ENCODE assay signal across 8 cellular contexts in genomic region chr15:84982301-84982920, GRCh38. TPM values are rescaled to one million over a fixed set of nuclear protein-coding genes. Genes with fewer than 3 reads are reported as not detected.
A peak's percentile ranks its signal among the peaks of the same experiment; 100 is the strongest.
DNase-seq lines count a peak whose midpoint lies in the region; ATAC-seq, FAIRE-seq and TF ChIP-seq lines count a peak whose summit lies in the region.

No MANE protein-coding gene starts in this region.

- ATAC-seq in lung (ENCODE audit: insufficient read depth, low FRiP score) (no peak), HG03095 (IDR thresholded peaks at IDR 0.05; ENCODE audit: unreplicated experiment) (no peak)

- FAIRE-seq in frontal cortex (lab: Jason Lieb, UNC): no peak

- POLR2A ChIA-PET in AG04450 (lab: Yijun Ruan, JAX): interaction anchor here (1.0 kb wide), 1 partner anchor 39 kb away, joined by 3 read pairs; no protein-coding TSS in a partner anchor

- H3K27ac ChIP-seq in AG04450 (ENCODE audit: low read depth, low read length): peak overlapping the region; percentile 11
- H3K27ac ChIP-seq in cingulate gyrus (ENCODE audit: low read depth, low read length): peak overlapping the region; percentile 70
- H3K27ac ChIP-seq in lung (ENCODE audit: low read depth in 1 of 2, low read length in 1 of 2): peak overlapping the region; percentile 92 to 96

- H3K4me3 ChIP-seq in AG04450 (ENCODE audit: low read depth, low read length): peak overlapping the region; percentile 71
- H3K4me3 ChIP-seq in lung: peak overlapping the region; percentile 85

- CTCF ChIA-PET in AG04450 (lab: Charles Lee): interaction anchor here (0.5 kb wide), 1 partner anchor 115 kb away, joined by 4 read pairs; no protein-coding TSS in a partner anchor

- peak overlapping the region; percentile 90 for H3K27ac Mint-ChIP-seq in HFFc6

- H3K36me3 Mint-ChIP-seq in HFFc6 (ENCODE audit: low read depth): no peaks in the 10 kb centered on the region

- no peaks in the 10 kb centered on the region for H3K9me3 Mint-ChIP-seq in HFFc6

- H3K4me3 Mint-ChIP-seq in HFFc6: peak overlapping the region; percentile 94

- peaks cover 50% of the 10 kb centered on the region for H3K4me1 Mint-ChIP-seq in HFFc6 (ENCODE audit: low read depth)

- no peaks in the 10 kb centered on the region; the same call in 1 of the 2 replicates for H3K9me3 ChIP-seq in AG04450 (ENCODE audit: control insufficient read depth, insufficient read depth, low read length)
- H3K9me3 ChIP-seq in lung (ENCODE audit: control insufficient read depth in 2 of 2, insufficient read depth in 1 of 2, low read length in 1 of 2): no peaks in the 10 kb centered on the region

- H3K36me3 ChIP-seq in lung (ENCODE audit: control insufficient read depth in 2 of 2, insufficient read depth in 2 of 2, low read length in 2 of 2): no peaks in the 10 kb centered on the region

- DNase-seq in AG04450 (ENCODE audit: low read depth, low spot score): no peak
- DNase-seq in HFFc6: no peak
- peak; percentile 35 to 42 for DNase-seq in activated CD4-positive, alpha-beta T cell treated with anti-CD3 and anti-CD28 coated beads for 24 hours (ENCODE audit: low read depth in 2 of 2)
- DNase-seq in lung (ENCODE audit: low spot score): peak; percentile 50
- DNase-seq in stimulated activated CD4-positive, alpha-beta T cell treated with anti-CD3 and anti-CD28 coated beads, TNF-alpha, amount 100 ng/mL, for 48 hours (ENCODE audit: low read depth in 3 of 3): peak in 2 of 3 donors; percentile 21 to 33
- no peak for DNase-seq in frontal cortex (ENCODE audit: low spot score in 2 of 2)

- H3K27me3 ChIP-seq in AG04450 (ENCODE audit: control insufficient read depth, insufficient read depth, low read length): no peaks in the 10 kb centered on the region
- no peaks in the 10 kb centered on the region for H3K27me3 ChIP-seq in lung (ENCODE audit: control insufficient read depth, insufficient read depth)

- peaks cover 2 to 9% of the 10 kb centered on the region in 2 donors for H3K4me1 ChIP-seq in lung (ENCODE audit: control insufficient read depth in 2 of 2, insufficient read depth in 2 of 2, low read length in 2 of 2)

- WGBS in lung, 2 donors: 5 to 7% methylated on average over 36 to 46 of the region's 46 CpGs

- TF ChIP-seq CTCF in AG04450 (IDR thresholded peaks at IDR 0.05; ENCODE audit: low read depth, low read length) (no peak), HFFc6 (IDR thresholded peaks at IDR 0.05) (no peak), lung (IDR thresholded peaks at IDR 0.05; ENCODE audit: control extremely low read depth, extremely low read depth) (no peak)

- H3K27me3 Mint-ChIP-seq in HFFc6 (ENCODE audit: insufficient read depth): peaks cover 7% of the 10 kb centered on the region

RNA-seq across cellular contexts. Expression of gene PDE8A, which starts 0.8 kb away (rescaled TPM):
- polyA plus RNA-seq in AG04450 (2011; rRNA removed) (35.8 and 48.4 TPM in 2 replicates), lung (10 to 100 TPM; 13.7 to 28.0 TPM)
- polyA minus RNA-seq in AG04450 (2011; rRNA and poly(A)+ RNA removed): 32.8 and 46.0 TPM in 2 replicates
- 10 to 100 TPM; 14.3 to 18.6 (median 16.6) TPM for total RNA-seq in HFFc6 (2021; fragmentation: NEBNext Ultra II Directional; extraction: Animal tissue kit (Norgen Biotek cat#: 25700))
- total RNA-seq in lung (10 to 100 TPM; 39.0 to 87.7 TPM), frontal cortex (34.6 TPM)

Comparison
In these comparisons a context has a peak if more than half of its experiments do, and no peak if none do; other contexts are left out.
1. DNase-seq: peak in activated CD4-positive, alpha-beta T cell treated with anti-CD3 and anti-CD28 coated beads for 24 hours (2 of 2), lung (single experiment) and stimulated activated CD4-positive, alpha-beta T cell treated with anti-CD3 and anti-CD28 coated beads, TNF-alpha, amount 100 ng/mL, for 48 hours (2 of 3); none in AG04450 (single experiment), HFFc6 (single experiment) and frontal cortex (0 of 2).
2. H3K27ac ChIP-seq: peak in every context shown above with its lines; median percentile 94 in lung; 70 in cingulate gyrus; 11 in AG04450.